ENCODE assay signal across 8 cellular contexts in the genomic region with DNA sequence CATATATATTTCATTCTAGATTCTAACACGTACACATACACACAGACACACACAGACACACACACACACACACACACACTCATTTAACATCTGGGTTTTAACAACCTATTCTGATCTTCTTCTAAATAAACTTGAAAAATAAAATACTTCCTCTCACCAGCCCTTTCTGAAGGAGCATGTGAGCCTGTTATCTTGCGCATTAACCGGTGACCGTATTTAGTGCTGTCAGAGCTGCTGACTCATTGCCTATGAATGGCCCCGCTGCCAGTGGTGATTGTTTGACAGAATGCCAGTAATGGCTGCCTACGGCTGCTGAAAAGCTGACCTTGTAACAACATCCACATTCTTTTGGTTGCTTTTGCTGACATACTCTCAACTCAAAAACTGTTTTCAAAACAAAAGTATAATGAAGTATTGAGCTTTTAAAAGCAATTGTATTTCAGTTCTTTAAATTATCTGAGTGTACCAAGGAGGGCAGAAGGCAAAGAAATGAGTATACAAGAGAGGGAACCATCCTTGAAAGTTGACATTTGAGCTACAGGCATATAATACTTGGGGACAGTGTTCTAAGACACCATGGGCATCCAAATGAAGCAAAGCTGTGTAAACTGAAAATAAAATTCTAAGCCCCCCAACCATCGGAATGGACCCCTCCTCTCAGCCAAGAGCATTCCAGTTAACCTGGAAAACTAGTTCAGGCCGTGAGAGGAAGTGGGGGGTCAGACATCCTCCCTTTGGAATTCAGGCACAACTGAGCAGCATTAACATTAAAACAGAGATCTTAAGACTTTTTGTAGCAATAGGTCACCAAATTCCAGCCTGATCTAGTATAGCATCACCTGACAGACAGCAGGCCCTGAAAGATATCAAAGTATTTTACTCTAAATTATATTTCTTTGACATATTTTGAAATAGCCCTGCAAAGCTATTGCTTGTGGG. TPM values are rescaled to one million over a fixed set of nuclear protein-coding genes. Genes with fewer than 3 reads are reported as not detected.
DNase-seq lines count a peak whose midpoint lies in the region; TF ChIP-seq lines count a peak whose summit lies in the region.

No MANE protein-coding gene starts in this region.

- BruUV-seq in OCI-LY7 (replicated peaks; lab: Mats Ljungman, UMichigan): no TSS peak

- TF ChIP-seq CTCF in cardiac muscle cell (IDR thresholded peaks at IDR 0.05; ENCODE audit: low read depth, low read length) (no peak), osteocyte (IDR thresholded peaks at IDR 0.05) (no peak), OCI-LY7 (conservative IDR thresholded peaks at IDR 0.05; ENCODE audit: low read length) (no peak)

- H3K4me1 Mint-ChIP-seq in osteocyte (ENCODE audit: unreplicated experiment): peaks cover 27% of the 10 kb centered on the region

- no peak overlapping the region for H2AFZ ChIP-seq in OCI-LY7 (ENCODE audit: low read length)

- peak overlapping the region; percentile 76 for H3K9ac ChIP-seq in adipocyte (ENCODE audit: low read length)

- intact Hi-C loops in OCI-LY7 (cut with micrococcal nuclease; ENCODE audit: unreplicated experiment): loop anchor here (10.0 kb wide), 1 partner anchor 125 kb away; no protein-coding TSS in a partner anchor

- peak overlapping the region; percentile 95 for H3K27ac Mint-ChIP-seq in osteocyte (ENCODE audit: unreplicated experiment)

- no peaks in the 10 kb centered on the region for H3K9me3 Mint-ChIP-seq in osteocyte (ENCODE audit: unreplicated experiment)

- CTCF ChIA-PET in OCI-LY7 (lab: Charles Lee; ENCODE audit: unreplicated experiment): no interaction called here

- no peaks in the 10 kb centered on the region for H3K36me3 Mint-ChIP-seq in osteocyte (ENCODE audit: unreplicated experiment)

- no peaks in the 10 kb centered on the region for H3K36me3 ChIP-seq in adipocyte (ENCODE audit: control insufficient read depth, insufficient read depth, low read length, severe bottlenecking)
- no peaks in the 10 kb centered on the region for H3K36me3 ChIP-seq in cardiac muscle cell
- no peaks in the 10 kb centered on the region for H3K36me3 ChIP-seq in OCI-LY7 (ENCODE audit: insufficient read depth, low read length)

- H4K20me1 ChIP-seq in OCI-LY7 (ENCODE audit: insufficient read depth, low read length): no peaks in the 10 kb centered on the region

- peak overlapping the region; percentile 38 for H3K4me3 Mint-ChIP-seq in osteocyte (ENCODE audit: unreplicated experiment)

- H3K4me3 ChIP-seq in adipocyte (ENCODE audit: low read length): peak overlapping the region; percentile 61
- no peak overlapping the region for H3K4me3 ChIP-seq in cardiac muscle cell
- no peak overlapping the region for H3K4me3 ChIP-seq in OCI-LY7 (ENCODE audit: low read depth, low read length, poor library complexity, severe bottlenecking)

- H3K4me1 ChIP-seq in adipocyte (ENCODE audit: control insufficient read depth, insufficient read depth, low read length): peaks cover 45% of the 10 kb centered on the region
- peaks cover 16% of the 10 kb centered on the region for H3K4me1 ChIP-seq in cardiac muscle cell (ENCODE audit: low read depth)
- no peaks in the 10 kb centered on the region for H3K4me1 ChIP-seq in OCI-LY7 (ENCODE audit: insufficient read depth, low read length, poor library complexity, severe bottlenecking)

- H3K27ac ChIP-seq in cardiac muscle cell: peak overlapping the region; percentile 88
- H3K27ac ChIP-seq in OCI-LY7 (ENCODE audit: low read depth, low read length, poor library complexity, severe bottlenecking): no peak overlapping the region

- H3K79me2 ChIP-seq in OCI-LY7 (ENCODE audit: insufficient read depth, low read depth, low read length): no peaks in the 10 kb centered on the region

- H3K27me3 ChIP-seq in adipocyte (replicated peaks; ENCODE audit: control insufficient read depth, insufficient read depth, low read length): no peaks in the 10 kb centered on the region
- no peaks in the 10 kb centered on the region for H3K27me3 ChIP-seq in cardiac muscle cell

- H3K4me2 ChIP-seq in OCI-LY7 (ENCODE audit: low read length): no peak overlapping the region

- H3K9me2 ChIP-seq in OCI-LY7 (ENCODE audit: insufficient read depth, low read length): no peaks in the 10 kb centered on the region

- POLR2A ChIA-PET in OCI-LY7 (lab: Charles Lee): interaction anchor here (0.8 to 1.2 kb wide), 2 partner anchors 8 to 13 kb away, joined by 3 read pairs; no protein-coding TSS in a partner anchor

- H3K9me3 ChIP-seq in adipocyte (ENCODE audit: control insufficient read depth, low read length): no peaks in the 10 kb centered on the region
- H3K9me3 ChIP-seq in cardiac muscle cell (ENCODE audit: low read depth): no peaks in the 10 kb centered on the region
- H3K9me3 ChIP-seq in OCI-LY7 (ENCODE audit: low read length): no peaks in the 10 kb centered on the region

- no peaks in the 10 kb centered on the region for H3K27me3 Mint-ChIP-seq in osteocyte (ENCODE audit: unreplicated experiment)

- peak; percentile 75 for DNase-seq in DMS153 treated with DMSO at 0.1 percent for 48 hours (lab: John Stamatoyannopoulos, UW; ENCODE audit: unreplicated experiment)
- peak; percentile 43 for DNase-seq in NCI-H1092 (lab: John Stamatoyannopoulos, UW)
- DNase-seq in adipocyte (ENCODE audit: low read depth): peak; percentile 96
- peak; percentile 82 to 98 for DNase-seq in cardiac muscle cell (ENCODE audit: low read depth in 1 of 2, low spot score in 1 of 2)
- DNase-seq in osteocyte (ENCODE audit: extremely low spot score, unreplicated experiment): peak; percentile 90
- DNase-seq in OCI-LY7 (ENCODE audit: low spot score): no peak
- DNase-seq in cerebellar cortex (ENCODE audit: low spot score): no peak
- no peak for DNase-seq in NCI-H526 (lab: John Stamatoyannopoulos, UW)

RNA-seq across cellular contexts. Expression of a gene that starts 50.2 kb away (rescaled TPM):
- total RNA-seq in cardiac muscle cell (19.6 and 27.6 TPM in 2 replicates), osteocyte (6.2 and 7.1 TPM in 2 replicates), OCI-LY7 (2022) (not detected in 2 replicates)
- polyA plus RNA-seq in cardiac muscle cell: 21.3 and 34.6 TPM in 2 replicates
- total RNA-seq in OCI-LY7 (2014; rRNA removed; shearing (Covaris generic)): 0.16 TPM in 1 of 2 replicates, not detected in the other

Comparison
In these comparisons a context has a peak if more than half of its experiments do, and no peak if none do; other contexts are left out.
1. DNase-seq: peak in DMS153 treated with DMSO at 0.1 percent for 48 hours (single experiment), NCI-H1092 (single experiment), adipocyte (single experiment), cardiac muscle cell (2 of 2) and osteocyte (single experiment); none in OCI-LY7 (single experiment), cerebellar cortex (single experiment) and NCI-H526 (0 of 2).